In the genomic region with DNA sequence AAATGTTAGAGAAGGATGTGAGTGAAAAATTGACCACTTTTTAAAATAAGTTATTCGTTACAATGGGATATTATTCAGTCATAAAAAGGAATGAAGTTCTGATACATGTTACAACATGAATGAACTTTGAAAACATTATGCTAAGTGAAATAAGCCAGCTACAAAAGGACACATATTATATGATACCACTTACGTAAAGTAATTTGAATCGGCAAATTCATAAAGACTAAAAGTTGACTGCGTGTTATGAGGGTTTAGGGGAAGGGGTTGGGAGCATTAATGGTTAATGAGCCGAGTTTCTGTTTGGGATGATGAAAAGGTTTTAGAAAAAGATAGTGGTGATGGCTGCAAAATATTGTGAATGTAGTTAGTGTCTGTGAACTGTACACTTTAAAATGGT, we compare ENCODE assay signal across 1 cellular context.
TF ChIP-seq lines count a peak whose summit lies in the region.

No MANE protein-coding gene starts in this region.

TF ChIP-seq in WTC11, 78 proteins besides CTCF, POLR2A, EP300 and RAD21 (continued from another document):
- TF ChIP-seq, protein P1, sequence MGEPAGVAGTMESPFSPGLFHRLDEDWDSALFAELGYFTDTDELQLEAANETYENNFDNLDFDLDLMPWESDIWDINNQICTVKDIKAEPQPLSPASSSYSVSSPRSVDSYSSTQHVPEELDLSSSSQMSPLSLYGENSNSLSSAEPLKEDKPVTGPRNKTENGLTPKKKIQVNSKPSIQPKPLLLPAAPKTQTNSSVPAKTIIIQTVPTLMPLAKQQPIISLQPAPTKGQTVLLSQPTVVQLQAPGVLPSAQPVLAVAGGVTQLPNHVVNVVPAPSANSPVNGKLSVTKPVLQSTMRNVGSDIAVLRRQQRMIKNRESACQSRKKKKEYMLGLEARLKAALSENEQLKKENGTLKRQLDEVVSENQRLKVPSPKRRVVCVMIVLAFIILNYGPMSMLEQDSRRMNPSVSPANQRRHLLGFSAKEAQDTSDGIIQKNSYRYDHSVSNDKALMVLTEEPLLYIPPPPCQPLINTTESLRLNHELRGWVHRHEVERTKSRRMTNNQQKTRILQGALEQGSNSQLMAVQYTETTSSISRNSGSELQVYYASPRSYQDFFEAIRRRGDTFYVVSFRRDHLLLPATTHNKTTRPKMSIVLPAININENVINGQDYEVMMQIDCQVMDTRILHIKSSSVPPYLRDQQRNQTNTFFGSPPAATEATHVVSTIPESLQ (CRISPR knock-in tag; IDR thresholded peaks at IDR 0.05): no peak
- TF ChIP-seq ATF1 (CRISPR knock-in tag; IDR thresholded peaks at IDR 0.05): no peak
- TF ChIP-seq SP1 (CRISPR knock-in tag; conservative IDR thresholded peaks at IDR 0.05): no peak
- TF ChIP-seq GRHL2 (CRISPR knock-in tag; IDR thresholded peaks at IDR 0.05; ENCODE audit: insufficient replicate concordance, severe bottlenecking): no peak
- TF ChIP-seq, protein P2, sequence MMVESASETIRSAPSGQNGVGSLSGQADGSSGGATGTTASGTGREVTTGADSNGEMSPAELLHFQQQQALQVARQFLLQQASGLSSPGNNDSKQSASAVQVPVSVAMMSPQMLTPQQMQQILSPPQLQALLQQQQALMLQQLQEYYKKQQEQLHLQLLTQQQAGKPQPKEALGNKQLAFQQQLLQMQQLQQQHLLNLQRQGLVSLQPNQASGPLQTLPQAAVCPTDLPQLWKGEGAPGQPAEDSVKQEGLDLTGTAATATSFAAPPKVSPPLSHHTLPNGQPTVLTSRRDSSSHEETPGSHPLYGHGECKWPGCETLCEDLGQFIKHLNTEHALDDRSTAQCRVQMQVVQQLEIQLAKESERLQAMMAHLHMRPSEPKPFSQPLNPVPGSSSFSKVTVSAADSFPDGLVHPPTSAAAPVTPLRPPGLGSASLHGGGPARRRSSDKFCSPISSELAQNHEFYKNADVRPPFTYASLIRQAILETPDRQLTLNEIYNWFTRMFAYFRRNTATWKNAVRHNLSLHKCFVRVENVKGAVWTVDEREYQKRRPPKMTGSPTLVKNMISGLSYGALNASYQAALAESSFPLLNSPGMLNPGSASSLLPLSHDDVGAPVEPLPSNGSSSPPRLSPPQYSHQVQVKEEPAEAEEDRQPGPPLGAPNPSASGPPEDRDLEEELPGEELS (CRISPR knock-in tag; IDR thresholded peaks at IDR 0.05): no peak
- no peak for TF ChIP-seq EMX1 (CRISPR knock-in tag; IDR thresholded peaks at IDR 0.05)
